ENCODE assay signal across 2 cellular contexts in the genomic region with DNA sequence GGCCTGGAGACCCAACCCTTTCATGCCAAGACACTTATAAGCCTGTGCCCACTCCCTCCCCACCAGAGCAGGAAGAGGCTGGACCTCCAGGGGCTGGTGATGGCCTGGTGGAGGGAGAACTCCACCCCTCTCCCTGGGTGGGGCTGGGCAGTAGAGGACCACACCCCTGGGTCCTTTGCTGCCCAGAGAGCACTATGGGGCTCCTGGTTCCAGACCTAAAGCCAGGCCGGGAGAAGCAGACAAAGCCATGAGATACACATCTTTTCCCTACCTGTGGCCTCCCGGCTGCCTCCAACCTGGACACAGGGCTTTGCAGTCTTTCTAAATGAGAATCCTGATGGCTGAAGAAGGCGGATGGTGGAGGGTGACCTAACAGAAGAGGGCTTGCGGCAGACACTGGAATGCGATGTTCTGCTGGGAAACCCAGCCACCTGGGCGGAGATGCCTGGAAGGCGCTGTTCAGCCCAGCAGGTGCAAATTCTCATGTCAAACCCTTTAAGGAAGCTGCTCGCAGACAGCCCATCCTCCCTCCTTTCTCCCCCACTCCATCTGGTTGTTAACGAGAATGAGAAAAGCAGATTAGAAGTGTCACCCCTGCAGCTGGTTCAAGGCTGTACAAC.
TF ChIP-seq lines count a peak whose summit lies in the region.

No MANE protein-coding gene starts in this region.

TF ChIP-seq in HEK293, 187 proteins besides CTCF, POLR2A, EP300 and RAD21 (continued from another document):
- peak; percentile 92 for TF ChIP-seq KLF1 (tag by site-specific recombination; IDR thresholded peaks at IDR 0.05)
- no peak for TF ChIP-seq ZNF701 (tag by site-specific recombination; IDR thresholded peaks at IDR 0.05)
- no peak for TF ChIP-seq ZNF776 (tag by site-specific recombination; IDR thresholded peaks at IDR 0.05; ENCODE audit: borderline replicate concordance)
- no peak for TF ChIP-seq PRDM1 (tag by site-specific recombination; IDR thresholded peaks at IDR 0.05)
- peak; percentile 30; the same call in 1 of the 2 replicates for TF ChIP-seq ZBTB17 (tag by site-specific recombination; IDR thresholded peaks at IDR 0.05)
- peak; percentile 28; the same call in 1 of the 2 replicates for TF ChIP-seq GLIS1 (tag by site-specific recombination; IDR thresholded peaks at IDR 0.05)
- no peak for TF ChIP-seq ZNF426 (tag by site-specific recombination; IDR thresholded peaks at IDR 0.05)
- TF ChIP-seq SP3 (tag by site-specific recombination; IDR thresholded peaks at IDR 0.05), result peak; percentile 37; the same call in 1 of the 2 replicates
- TF ChIP-seq ZNF335 (tag by site-specific recombination; conservative IDR thresholded peaks at IDR 0.05), result peak; percentile 85

TF ChIP-seq in H1, 55 proteins besides CTCF, POLR2A, EP300 and RAD21 (continued from another document):
- TF ChIP-seq, protein P1, sequence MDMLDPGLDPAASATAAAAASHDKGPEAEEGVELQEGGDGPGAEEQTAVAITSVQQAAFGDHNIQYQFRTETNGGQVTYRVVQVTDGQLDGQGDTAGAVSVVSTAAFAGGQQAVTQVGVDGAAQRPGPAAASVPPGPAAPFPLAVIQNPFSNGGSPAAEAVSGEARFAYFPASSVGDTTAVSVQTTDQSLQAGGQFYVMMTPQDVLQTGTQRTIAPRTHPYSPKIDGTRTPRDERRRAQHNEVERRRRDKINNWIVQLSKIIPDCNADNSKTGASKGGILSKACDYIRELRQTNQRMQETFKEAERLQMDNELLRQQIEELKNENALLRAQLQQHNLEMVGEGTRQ (IDR thresholded peaks at IDR 0.05; ENCODE audit: low read length), result no peak
- TF ChIP-seq JUND (IDR thresholded peaks at IDR 0.05; ENCODE audit: low read length), result no peak
- no peak for TF ChIP-seq JUN (IDR thresholded peaks at IDR 0.05; ENCODE audit: low read depth, low read length)
- TF ChIP-seq EGR1 (IDR thresholded peaks at IDR 0.05; ENCODE audit: borderline replicate concordance, low read depth, low read length), result no peak; the same call in 1 of the 2 replicates
- TF ChIP-seq, protein P2, sequence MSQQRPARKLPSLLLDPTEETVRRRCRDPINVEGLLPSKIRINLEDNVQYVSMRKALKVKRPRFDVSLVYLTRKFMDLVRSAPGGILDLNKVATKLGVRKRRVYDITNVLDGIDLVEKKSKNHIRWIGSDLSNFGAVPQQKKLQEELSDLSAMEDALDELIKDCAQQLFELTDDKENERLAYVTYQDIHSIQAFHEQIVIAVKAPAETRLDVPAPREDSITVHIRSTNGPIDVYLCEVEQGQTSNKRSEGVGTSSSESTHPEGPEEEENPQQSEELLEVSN (IDR thresholded peaks at IDR 0.05), result no peak
- TF ChIP-seq, protein P3, sequence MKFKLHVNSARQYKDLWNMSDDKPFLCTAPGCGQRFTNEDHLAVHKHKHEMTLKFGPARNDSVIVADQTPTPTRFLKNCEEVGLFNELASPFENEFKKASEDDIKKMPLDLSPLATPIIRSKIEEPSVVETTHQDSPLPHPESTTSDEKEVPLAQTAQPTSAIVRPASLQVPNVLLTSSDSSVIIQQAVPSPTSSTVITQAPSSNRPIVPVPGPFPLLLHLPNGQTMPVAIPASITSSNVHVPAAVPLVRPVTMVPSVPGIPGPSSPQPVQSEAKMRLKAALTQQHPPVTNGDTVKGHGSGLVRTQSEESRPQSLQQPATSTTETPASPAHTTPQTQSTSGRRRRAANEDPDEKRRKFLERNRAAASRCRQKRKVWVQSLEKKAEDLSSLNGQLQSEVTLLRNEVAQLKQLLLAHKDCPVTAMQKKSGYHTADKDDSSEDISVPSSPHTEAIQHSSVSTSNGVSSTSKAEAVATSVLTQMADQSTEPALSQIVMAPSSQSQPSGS (IDR thresholded peaks at IDR 0.05; ENCODE audit: low read length), result no peak
- no peak for TF ChIP-seq CBX8 (IDR thresholded peaks at IDR 0.05; ENCODE audit: borderline replicate concordance, low read depth, low read length)
- no peak for TF ChIP-seq SP2 (IDR thresholded peaks at IDR 0.05; ENCODE audit: low read length)
- TF ChIP-seq HDAC6 (IDR thresholded peaks at IDR 0.05; ENCODE audit: low read depth, low read length), result no peak
- no peak for TF ChIP-seq BACH1 (IDR thresholded peaks at IDR 0.05; ENCODE audit: low read length)
- no peak for TF ChIP-seq POLR2AphosphoS5 (IDR thresholded peaks at IDR 0.05; ENCODE audit: low read depth, low read length)
- TF ChIP-seq CTBP2 (IDR thresholded peaks at IDR 0.05; ENCODE audit: borderline replicate concordance, insufficient read depth, insufficient read length, low read length), result peak; percentile 96
- no peak for TF ChIP-seq TAF7 (optimal IDR thresholded peaks at IDR 0.05; ENCODE audit: borderline replicate concordance, low read depth, low read length)
- TF ChIP-seq CHD2 (IDR thresholded peaks at IDR 0.05; ENCODE audit: low read length), result no peak
- TF ChIP-seq BRCA1 (IDR thresholded peaks at IDR 0.05; ENCODE audit: low read depth, low read length), result no peak
- no peak for TF ChIP-seq PHF8 (conservative IDR thresholded peaks at IDR 0.05; ENCODE audit: low read depth, low read length)
- no peak for TF ChIP-seq CEBPB (IDR thresholded peaks at IDR 0.05; ENCODE audit: low read depth, low read length)
- TF ChIP-seq SIRT6 (IDR thresholded peaks at IDR 0.05; ENCODE audit: low read length), result no peak
- no peak for TF ChIP-seq MAFK (IDR thresholded peaks at IDR 0.05; ENCODE audit: low read depth, low read length)
- peak; percentile 69; the same call in 1 of the 2 replicates for TF ChIP-seq YY1 (IDR thresholded peaks at IDR 0.05; ENCODE audit: low read depth, low read length)
- TF ChIP-seq SUZ12 (IDR thresholded peaks at IDR 0.05; ENCODE audit: low read length), result no peak
- TF ChIP-seq HDAC2 (IDR thresholded peaks at IDR 0.05; ENCODE audit: borderline replicate concordance in 1 of 2, low read depth in 2 of 2, low read length in 2 of 2), result peak in 1 of 2 experiments; percentile 84; a peak in 1 of 4 replicates
- no peak for TF ChIP-seq SIX5 (IDR thresholded peaks at IDR 0.05; ENCODE audit: low read depth, low read length)
- no peak for TF ChIP-seq POU5F1 (IDR thresholded peaks at IDR 0.05; ENCODE audit: low read depth, low read length)
- TF ChIP-seq FOSL1 (IDR thresholded peaks at IDR 0.05; ENCODE audit: insufficient read depth, low read depth, low read length), result no peak
- peak; percentile 95 to 96 for TF ChIP-seq SIN3A (conservative IDR thresholded peaks at IDR 0.05 in 1 of 2, IDR thresholded peaks at IDR 0.05 in 1 of 2; ENCODE audit: low read depth in 1 of 2, low read length in 2 of 2)
- peak; percentile 90 for TF ChIP-seq TEAD4 (IDR thresholded peaks at IDR 0.05; ENCODE audit: low read depth, low read length)
- no peak for TF ChIP-seq SAP30 (IDR thresholded peaks at IDR 0.05; ENCODE audit: insufficient read depth, insufficient replicate concordance, low read length)
- TF ChIP-seq BCL11A (IDR thresholded peaks at IDR 0.05; ENCODE audit: low read depth in 2 of 2, low read length in 2 of 2), result no peak
- TF ChIP-seq KDM5A (IDR thresholded peaks at IDR 0.05; ENCODE audit: low read length), result no peak
- no peak for TF ChIP-seq RBBP5 (IDR thresholded peaks at IDR 0.05; ENCODE audit: borderline replicate concordance, low read depth, low read length)
- no peak for TF ChIP-seq GTF2F1 (IDR thresholded peaks at IDR 0.05; ENCODE audit: borderline replicate concordance, low read depth, low read length)
- TF ChIP-seq SRF (IDR thresholded peaks at IDR 0.05; ENCODE audit: low read depth, low read length), result no peak
- TF ChIP-seq, protein P4, sequence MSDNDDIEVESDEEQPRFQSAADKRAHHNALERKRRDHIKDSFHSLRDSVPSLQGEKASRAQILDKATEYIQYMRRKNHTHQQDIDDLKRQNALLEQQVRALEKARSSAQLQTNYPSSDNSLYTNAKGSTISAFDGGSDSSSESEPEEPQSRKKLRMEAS (IDR thresholded peaks at IDR 0.05), result peak; percentile 21; the same call in 1 of the 2 replicates
- TF ChIP-seq SP1 (IDR thresholded peaks at IDR 0.05; ENCODE audit: low read depth, low read length), result peak; percentile 67; the same call in 1 of the 2 replicates
- TF ChIP-seq TAF1 (IDR thresholded peaks at IDR 0.05; ENCODE audit: low read depth, low read length), result no peak
- TF ChIP-seq TBP (IDR thresholded peaks at IDR 0.05; ENCODE audit: low read depth, low read length), result no peak
- TF ChIP-seq, protein P5, sequence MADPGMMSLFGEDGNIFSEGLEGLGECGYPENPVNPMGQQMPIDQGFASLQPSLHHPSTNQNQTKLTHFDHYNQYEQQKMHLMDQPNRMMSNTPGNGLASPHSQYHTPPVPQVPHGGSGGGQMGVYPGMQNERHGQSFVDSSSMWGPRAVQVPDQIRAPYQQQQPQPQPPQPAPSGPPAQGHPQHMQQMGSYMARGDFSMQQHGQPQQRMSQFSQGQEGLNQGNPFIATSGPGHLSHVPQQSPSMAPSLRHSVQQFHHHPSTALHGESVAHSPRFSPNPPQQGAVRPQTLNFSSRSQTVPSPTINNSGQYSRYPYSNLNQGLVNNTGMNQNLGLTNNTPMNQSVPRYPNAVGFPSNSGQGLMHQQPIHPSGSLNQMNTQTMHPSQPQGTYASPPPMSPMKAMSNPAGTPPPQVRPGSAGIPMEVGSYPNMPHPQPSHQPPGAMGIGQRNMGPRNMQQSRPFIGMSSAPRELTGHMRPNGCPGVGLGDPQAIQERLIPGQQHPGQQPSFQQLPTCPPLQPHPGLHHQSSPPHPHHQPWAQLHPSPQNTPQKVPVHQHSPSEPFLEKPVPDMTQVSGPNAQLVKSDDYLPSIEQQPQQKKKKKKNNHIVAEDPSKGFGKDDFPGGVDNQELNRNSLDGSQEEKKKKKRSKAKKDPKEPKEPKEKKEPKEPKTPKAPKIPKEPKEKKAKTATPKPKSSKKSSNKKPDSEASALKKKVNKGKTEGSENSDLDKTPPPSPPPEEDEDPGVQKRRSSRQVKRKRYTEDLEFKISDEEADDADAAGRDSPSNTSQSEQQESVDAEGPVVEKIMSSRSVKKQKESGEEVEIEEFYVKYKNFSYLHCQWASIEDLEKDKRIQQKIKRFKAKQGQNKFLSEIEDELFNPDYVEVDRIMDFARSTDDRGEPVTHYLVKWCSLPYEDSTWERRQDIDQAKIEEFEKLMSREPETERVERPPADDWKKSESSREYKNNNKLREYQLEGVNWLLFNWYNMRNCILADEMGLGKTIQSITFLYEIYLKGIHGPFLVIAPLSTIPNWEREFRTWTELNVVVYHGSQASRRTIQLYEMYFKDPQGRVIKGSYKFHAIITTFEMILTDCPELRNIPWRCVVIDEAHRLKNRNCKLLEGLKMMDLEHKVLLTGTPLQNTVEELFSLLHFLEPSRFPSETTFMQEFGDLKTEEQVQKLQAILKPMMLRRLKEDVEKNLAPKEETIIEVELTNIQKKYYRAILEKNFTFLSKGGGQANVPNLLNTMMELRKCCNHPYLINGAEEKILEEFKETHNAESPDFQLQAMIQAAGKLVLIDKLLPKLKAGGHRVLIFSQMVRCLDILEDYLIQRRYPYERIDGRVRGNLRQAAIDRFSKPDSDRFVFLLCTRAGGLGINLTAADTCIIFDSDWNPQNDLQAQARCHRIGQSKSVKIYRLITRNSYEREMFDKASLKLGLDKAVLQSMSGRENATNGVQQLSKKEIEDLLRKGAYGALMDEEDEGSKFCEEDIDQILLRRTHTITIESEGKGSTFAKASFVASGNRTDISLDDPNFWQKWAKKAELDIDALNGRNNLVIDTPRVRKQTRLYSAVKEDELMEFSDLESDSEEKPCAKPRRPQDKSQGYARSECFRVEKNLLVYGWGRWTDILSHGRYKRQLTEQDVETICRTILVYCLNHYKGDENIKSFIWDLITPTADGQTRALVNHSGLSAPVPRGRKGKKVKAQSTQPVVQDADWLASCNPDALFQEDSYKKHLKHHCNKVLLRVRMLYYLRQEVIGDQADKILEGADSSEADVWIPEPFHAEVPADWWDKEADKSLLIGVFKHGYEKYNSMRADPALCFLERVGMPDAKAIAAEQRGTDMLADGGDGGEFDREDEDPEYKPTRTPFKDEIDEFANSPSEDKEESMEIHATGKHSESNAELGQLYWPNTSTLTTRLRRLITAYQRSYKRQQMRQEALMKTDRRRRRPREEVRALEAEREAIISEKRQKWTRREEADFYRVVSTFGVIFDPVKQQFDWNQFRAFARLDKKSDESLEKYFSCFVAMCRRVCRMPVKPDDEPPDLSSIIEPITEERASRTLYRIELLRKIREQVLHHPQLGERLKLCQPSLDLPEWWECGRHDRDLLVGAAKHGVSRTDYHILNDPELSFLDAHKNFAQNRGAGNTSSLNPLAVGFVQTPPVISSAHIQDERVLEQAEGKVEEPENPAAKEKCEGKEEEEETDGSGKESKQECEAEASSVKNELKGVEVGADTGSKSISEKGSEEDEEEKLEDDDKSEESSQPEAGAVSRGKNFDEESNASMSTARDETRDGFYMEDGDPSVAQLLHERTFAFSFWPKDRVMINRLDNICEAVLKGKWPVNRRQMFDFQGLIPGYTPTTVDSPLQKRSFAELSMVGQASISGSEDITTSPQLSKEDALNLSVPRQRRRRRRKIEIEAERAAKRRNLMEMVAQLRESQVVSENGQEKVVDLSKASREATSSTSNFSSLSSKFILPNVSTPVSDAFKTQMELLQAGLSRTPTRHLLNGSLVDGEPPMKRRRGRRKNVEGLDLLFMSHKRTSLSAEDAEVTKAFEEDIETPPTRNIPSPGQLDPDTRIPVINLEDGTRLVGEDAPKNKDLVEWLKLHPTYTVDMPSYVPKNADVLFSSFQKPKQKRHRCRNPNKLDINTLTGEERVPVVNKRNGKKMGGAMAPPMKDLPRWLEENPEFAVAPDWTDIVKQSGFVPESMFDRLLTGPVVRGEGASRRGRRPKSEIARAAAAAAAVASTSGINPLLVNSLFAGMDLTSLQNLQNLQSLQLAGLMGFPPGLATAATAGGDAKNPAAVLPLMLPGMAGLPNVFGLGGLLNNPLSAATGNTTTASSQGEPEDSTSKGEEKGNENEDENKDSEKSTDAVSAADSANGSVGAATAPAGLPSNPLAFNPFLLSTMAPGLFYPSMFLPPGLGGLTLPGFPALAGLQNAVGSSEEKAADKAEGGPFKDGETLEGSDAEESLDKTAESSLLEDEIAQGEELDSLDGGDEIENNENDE (IDR thresholded peaks at IDR 0.05; ENCODE audit: insufficient replicate concordance, low read length), result no peak
- no peak for TF ChIP-seq NRF1 (IDR thresholded peaks at IDR 0.05; ENCODE audit: low read depth, low read length)
- no peak for TF ChIP-seq CHD1 (IDR thresholded peaks at IDR 0.05; ENCODE audit: low read depth, low read length)
- TF ChIP-seq CBX5 (IDR thresholded peaks at IDR 0.05; ENCODE audit: low read depth, low read length), result no peak
- no peak for TF ChIP-seq KDM4A (IDR thresholded peaks at IDR 0.05; ENCODE audit: low read depth, low read length, severe bottlenecking)
- TF ChIP-seq EZH2 (IDR thresholded peaks at IDR 0.05; ENCODE audit: low read depth, low read length, severe bottlenecking), result no peak
- TF ChIP-seq RXRA (IDR thresholded peaks at IDR 0.05; ENCODE audit: insufficient read depth, low read depth, low read length), result no peak
- peak; percentile 96 for TF ChIP-seq TCF12 (IDR thresholded peaks at IDR 0.05; ENCODE audit: low read depth, low read length)
- TF ChIP-seq CREB1 (IDR thresholded peaks at IDR 0.05), result no peak
TF ChIP-seq in H1: peak in this region for 8.
